8 cellular contexts compared by ENCODE assay signal in genomic region chr9:78332381-78332780, GRCh38.
"Had no signal": no experiment of that assay in that cellular context is flagged by ENCODE, and none has a peak within 500 bp of the region (broad histone marks: within the 10 kb centered on the region; RNA-seq: fewer than 3 reads in every experiment).

No MANE protein-coding gene starts in this region.

- H3K4me3 Mint-ChIP-seq: HFFc6, IgD-negative memory B cell had no signal

- H3K4me1 Mint-ChIP-seq: IgD-negative memory B cell had no signal

- ATAC-seq: HCT116 had no signal

- FAIRE-seq: HTR-8/SVneo had no signal

- H3K9me3 ChIP-seq: HAP-1 had no signal

- H3K4me3 ChIP-seq: HAP-1 had no signal

- H3K27ac Mint-ChIP-seq: HFFc6, IgD-negative memory B cell had no signal

- DNase-seq: GOT3, H7, HFFc6, KBM-7 had no signal
